Comparison of ENCODE assay signal across 8 cellular contexts in genomic region chr19:16367269-16367683, GRCh38. TPM values are rescaled to one million over a fixed set of nuclear protein-coding genes. Genes with fewer than 3 reads are reported as not detected.
DNase-seq lines count a peak whose midpoint lies in the region; ATAC-seq, FAIRE-seq and TF ChIP-seq lines count a peak whose summit lies in the region.

No MANE protein-coding gene starts in this region.

- H3K4me3 ChIP-seq in hepatocyte: no peak overlapping the region

- H3K36me3 ChIP-seq in hepatocyte (replicated peaks; ENCODE audit: insufficient read depth, low read depth): no peaks in the 10 kb centered on the region

- H3K9me2 ChIP-seq in hepatocyte (replicated peaks; ENCODE audit: insufficient read depth): no peaks in the 10 kb centered on the region

- no peaks in the 10 kb centered on the region for H3K9me3 Mint-ChIP-seq in activated T-helper 1 cell treated with anti-CD3 and anti-CD28 coated beads, Interleukin-12 subunit alpha, Interleukin-12 subunit beta, Interleukin-2, Interleukin-4 antibody, amounts not matched to agents 30 ng/mL and 10 ng/mL and 1 ng/mL, durations not matched to agents 14 hours and 24 hours and 36 hours
- H3K9me3 Mint-ChIP-seq in stimulated activated effector memory CD8-positive, alpha-beta T cell treated with anti-CD3 and anti-CD28 coated beads, Interleukin-12 subunit alpha, Interleukin-12 subunit beta, amount 100 ng/mL, for 72 hours: no peaks in the 10 kb centered on the region

- no peak overlapping the region for H3K4me2 ChIP-seq in hepatocyte

- H3K27me3 ChIP-seq in hepatocyte: no peaks in the 10 kb centered on the region

- no peaks in the 10 kb centered on the region for H4K20me1 ChIP-seq in hepatocyte (ENCODE audit: insufficient read depth, poor library complexity, severe bottlenecking)

- H3K4me1 Mint-ChIP-seq in activated T-helper 1 cell treated with anti-CD3 and anti-CD28 coated beads, Interleukin-12 subunit alpha, Interleukin-12 subunit beta, Interleukin-2, Interleukin-4 antibody, amounts not matched to agents 30 ng/mL and 10 ng/mL and 1 ng/mL, durations not matched to agents 14 hours and 24 hours and 36 hours (ENCODE audit: low read depth): peaks cover 18% of the 10 kb centered on the region
- H3K4me1 Mint-ChIP-seq in stimulated activated effector memory CD8-positive, alpha-beta T cell treated with anti-CD3 and anti-CD28 coated beads, Interleukin-12 subunit alpha, Interleukin-12 subunit beta, amount 100 ng/mL, for 72 hours: peaks cover under 1% of the 10 kb centered on the region

- no peaks in the 10 kb centered on the region for H3K79me2 ChIP-seq in hepatocyte

- no peak for TF ChIP-seq CTCF in hepatocyte (IDR thresholded peaks at IDR 0.05; ENCODE audit: poor library complexity)

- 96% methylated on average over 10 of the region's 10 CpGs for WGBS in hepatocyte (ENCODE audit: low lambda C conversion rate, missing lambda C conversion rate)

- peaks cover 9% of the 10 kb centered on the region for H3K27me3 Mint-ChIP-seq in activated T-helper 1 cell treated with anti-CD3 and anti-CD28 coated beads, Interleukin-12 subunit alpha, Interleukin-12 subunit beta, Interleukin-2, Interleukin-4 antibody, amounts not matched to agents 30 ng/mL and 10 ng/mL and 1 ng/mL, durations not matched to agents 14 hours and 24 hours and 36 hours (ENCODE audit: insufficient read depth)

- no peaks in the 10 kb centered on the region for H3K9me3 ChIP-seq in hepatocyte (ENCODE audit: low read depth)

- intact Hi-C loops in activated T-helper 1 cell treated with anti-CD3 and anti-CD28 coated beads, Interleukin-12 subunit alpha, Interleukin-12 subunit beta, Interleukin-2, Interleukin-4 antibody, amounts not matched to agents 30 ng/mL and 10 ng/mL and 1 ng/mL, durations not matched to agents 14 hours and 24 hours and 36 hours (cut with micrococcal nuclease): loop anchor here (10.0 kb wide), 1 partner anchor 902 kb away; the partner anchor contains the start of gene RASAL3

- H3K27ac ChIP-seq in hepatocyte: no peak overlapping the region

- peak overlapping the region; percentile 79 for H3K27ac Mint-ChIP-seq in activated T-helper 1 cell treated with anti-CD3 and anti-CD28 coated beads, Interleukin-12 subunit alpha, Interleukin-12 subunit beta, Interleukin-2, Interleukin-4 antibody, amounts not matched to agents 30 ng/mL and 10 ng/mL and 1 ng/mL, durations not matched to agents 14 hours and 24 hours and 36 hours
- H3K27ac Mint-ChIP-seq in stimulated activated effector memory CD8-positive, alpha-beta T cell treated with anti-CD3 and anti-CD28 coated beads, Interleukin-12 subunit alpha, Interleukin-12 subunit beta, amount 100 ng/mL, for 72 hours: peak overlapping the region; percentile 92

- peak; percentile 70 for DNase-seq in activated T-helper 1 cell treated with anti-CD3 and anti-CD28 coated beads, Interleukin-12 subunit alpha, Interleukin-12 subunit beta, Interleukin-2, Interleukin-4 antibody, amounts not matched to agents 30 ng/mL and 10 ng/mL and 1 ng/mL, durations not matched to agents 14 hours and 24 hours and 36 hours (ENCODE audit: low spot score)
- peak in 1 of 2 donors; percentile 79 for DNase-seq in stimulated activated effector memory CD8-positive, alpha-beta T cell treated with anti-CD3 and anti-CD28 coated beads, Interleukin-12 subunit alpha, Interleukin-12 subunit beta, amount 100 ng/mL, for 72 hours (ENCODE audit: low spot score in 2 of 2)
- DNase-seq in hepatocyte (ENCODE audit: low spot score) (no peak), HuH-7.5 (ENCODE audit: low spot score) (no peak), HTR-8/SVneo (ENCODE audit: insufficient read length, low spot score) (no peak), NCI-H510A treated with DMSO at 0.1 percent for 48 hours (lab: John Stamatoyannopoulos, UW) (no peak)

- ATAC-seq in GM19324 (IDR thresholded peaks at IDR 0.05; ENCODE audit: low FRiP score, unreplicated experiment) (peak; percentile 24), HG03439 (IDR thresholded peaks at IDR 0.05; ENCODE audit: unreplicated experiment) (peak; percentile 25)
- ATAC-seq in stimulated activated effector memory CD8-positive, alpha-beta T cell treated with anti-CD3 and anti-CD28 coated beads, Interleukin-12 subunit alpha, Interleukin-12 subunit beta, amount 100 ng/mL, for 72 hours: peak; percentile 66

- H3K36me3 Mint-ChIP-seq in activated T-helper 1 cell treated with anti-CD3 and anti-CD28 coated beads, Interleukin-12 subunit alpha, Interleukin-12 subunit beta, Interleukin-2, Interleukin-4 antibody, amounts not matched to agents 30 ng/mL and 10 ng/mL and 1 ng/mL, durations not matched to agents 14 hours and 24 hours and 36 hours (ENCODE audit: low read depth): peaks cover 8% of the 10 kb centered on the region
- peaks cover 19% of the 10 kb centered on the region for H3K36me3 Mint-ChIP-seq in stimulated activated effector memory CD8-positive, alpha-beta T cell treated with anti-CD3 and anti-CD28 coated beads, Interleukin-12 subunit alpha, Interleukin-12 subunit beta, amount 100 ng/mL, for 72 hours

- FAIRE-seq in HTR-8/SVneo (lab: Jason Lieb, UNC): no peak

- H3K4me1 ChIP-seq in hepatocyte (ENCODE audit: insufficient read depth): peaks cover 10% of the 10 kb centered on the region

- peak overlapping the region; percentile 79 for H3K4me3 Mint-ChIP-seq in activated T-helper 1 cell treated with anti-CD3 and anti-CD28 coated beads, Interleukin-12 subunit alpha, Interleukin-12 subunit beta, Interleukin-2, Interleukin-4 antibody, amounts not matched to agents 30 ng/mL and 10 ng/mL and 1 ng/mL, durations not matched to agents 14 hours and 24 hours and 36 hours
- H3K4me3 Mint-ChIP-seq in stimulated activated effector memory CD8-positive, alpha-beta T cell treated with anti-CD3 and anti-CD28 coated beads, Interleukin-12 subunit alpha, Interleukin-12 subunit beta, amount 100 ng/mL, for 72 hours: peak overlapping the region; percentile 67

- no peak overlapping the region for H2AFZ ChIP-seq in hepatocyte

RNA-seq across cellular contexts. Expression of gene KLF2, which starts 42.6 kb away (rescaled TPM):
- 5.7 TPM in 2 replicates for total RNA-seq in activated T-helper 1 cell treated with anti-CD3 and anti-CD28 coated beads, Interleukin-12 subunit alpha, Interleukin-12 subunit beta, Interleukin-2, Interleukin-4 antibody, amounts not matched to agents 30 ng/mL and 10 ng/mL and 1 ng/mL, durations not matched to agents 14 hours and 24 hours and 36 hours
- 3.0 and 4.5 TPM in 2 replicates for total RNA-seq in hepatocyte
- 27.7 and 40.9 TPM in 2 replicates for polyA plus RNA-seq in hepatocyte
